ENCODE assay signal across 1 cellular context in genomic region chr9:109010676-109011655, GRCh38.
TF ChIP-seq lines count a peak whose summit lies in the region.

No MANE protein-coding gene starts in this region.

TF ChIP-seq in IMR-90, 13 proteins besides CTCF, POLR2A, EP300 and RAD21 (continued from another document):
- TF ChIP-seq ELK1 (IDR thresholded peaks at IDR 0.05; ENCODE audit: borderline replicate concordance, low read depth, low read length): no peak
